Comparison of ENCODE assay signal across 7 cellular contexts in genomic region chr6:38033442-38033982, GRCh38.
"Had no signal": no experiment of that assay in that cellular context is flagged by ENCODE, and none has a peak within 500 bp of the region (broad histone marks: within the 10 kb centered on the region; RNA-seq: fewer than 3 reads in every experiment).

No MANE protein-coding gene starts in this region.

- H3K27me3 Mint-ChIP-seq: activated naive CD8-positive, alpha-beta T cell treated with anti-CD3 and anti-CD28 coated beads for 36 hours; activated T-cell treated with anti-CD3 and anti-CD28 coated beads, Interleukin-2, amount 50 U/mL, for 24 hours; naive thymus-derived CD8-positive, alpha-beta T cell had no signal

- H3K4me3 ChIP-seq: dorsolateral prefrontal cortex, lung had no signal

- H3K27ac ChIP-seq: dorsolateral prefrontal cortex had no signal

- H3K27ac Mint-ChIP-seq: activated naive CD8-positive, alpha-beta T cell treated with anti-CD3 and anti-CD28 coated beads for 36 hours; activated T-cell treated with anti-CD3 and anti-CD28 coated beads, Interleukin-2, amount 50 U/mL, for 24 hours had no signal

- H3K9me3 Mint-ChIP-seq: activated T-cell treated with anti-CD3 and anti-CD28 coated beads, Interleukin-2, amount 50 U/mL, for 24 hours; naive thymus-derived CD8-positive, alpha-beta T cell had no signal

- DNase-seq: activated effector memory CD4-positive, alpha-beta T cell treated with anti-CD3 and anti-CD28 coated beads, Interleukin-2, amount 50 U/mL, for 16 hours; activated naive CD8-positive, alpha-beta T cell treated with anti-CD3 and anti-CD28 coated beads for 36 hours; activated T-cell treated with anti-CD3 and anti-CD28 coated beads, Interleukin-2, amount 50 U/mL, for 24 hours; stimulated activated CD4-positive, alpha-beta T cell treated with anti-CD3 and anti-CD28 coated beads, Interleukin-4, amount 100 ng/mL, for 1 hour had no signal

- H3K4me3 Mint-ChIP-seq: activated naive CD8-positive, alpha-beta T cell treated with anti-CD3 and anti-CD28 coated beads for 36 hours; activated T-cell treated with anti-CD3 and anti-CD28 coated beads, Interleukin-2, amount 50 U/mL, for 24 hours had no signal

- H3K27me3 ChIP-seq: dorsolateral prefrontal cortex had no signal

- ATAC-seq: naive thymus-derived CD8-positive, alpha-beta T cell had no signal
